Comparison of ENCODE assay signal across 3 cellular contexts in the genomic region with DNA sequence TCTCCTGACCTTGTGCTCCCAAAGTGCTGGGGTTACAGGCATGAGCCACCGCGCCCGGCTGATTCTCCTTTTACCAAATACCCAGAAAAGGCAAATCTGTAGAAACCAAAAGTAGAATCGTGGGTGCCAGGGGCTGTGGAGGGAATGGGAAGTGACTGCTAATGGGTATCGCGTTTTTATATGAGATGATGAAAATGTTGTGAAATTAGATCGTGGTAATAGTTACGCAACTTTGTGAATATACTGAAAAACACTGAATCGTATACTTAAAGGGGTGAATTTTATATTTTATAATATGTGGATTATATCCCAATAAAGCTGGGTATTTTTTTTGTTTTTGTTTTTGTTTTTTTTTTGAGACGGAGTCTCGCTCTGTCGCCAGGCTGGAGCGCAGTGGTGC.
TF ChIP-seq lines count a peak whose summit lies in the region.

No MANE protein-coding gene starts in this region.

TF ChIP-seq in IMR-90, 13 proteins besides CTCF, POLR2A, EP300 and RAD21:
- TF ChIP-seq MAFK (IDR thresholded peaks at IDR 0.05; ENCODE audit: low read depth, low read length) (no peak), FOS (IDR thresholded peaks at IDR 0.05; ENCODE audit: low read depth, low read length) (no peak), SMC3 (IDR thresholded peaks at IDR 0.05; ENCODE audit: low read depth, low read length) (no peak), NFE2L2 (IDR thresholded peaks at IDR 0.05; ENCODE audit: low read depth, low read length) (no peak), MXI1 (IDR thresholded peaks at IDR 0.05; ENCODE audit: borderline replicate concordance, low read depth, low read length) (no peak), CEBPB (IDR thresholded peaks at IDR 0.05; ENCODE audit: low read depth, low read length) (peak; percentile 86), MAZ (IDR thresholded peaks at IDR 0.05; ENCODE audit: borderline replicate concordance, low read depth, low read length) (no peak)

TF ChIP-seq in H1, 55 proteins besides CTCF, POLR2A, EP300 and RAD21:
- TF ChIP-seq NANOG (IDR thresholded peaks at IDR 0.05; ENCODE audit: insufficient read depth, low read depth, low read length, poor library complexity, severe bottlenecking), result no peak
- TF ChIP-seq CEBPB (IDR thresholded peaks at IDR 0.05; ENCODE audit: low read depth, low read length), result peak; percentile 72; the same call in 1 of the 2 replicates
TF ChIP-seq in H1: peak in this region for 1.

TF ChIP-seq in SK-N-SH treated with all-trans-retinoic acid at 6 μM for 48 hours, 23 proteins besides CTCF, POLR2A, EP300 and RAD21:
- TF ChIP-seq ISL1 (CRISPR knock-in tag; IDR thresholded peaks at IDR 0.05) (no peak), TSHZ2 (CRISPR knock-in tag; IDR thresholded peaks at IDR 0.05) (no peak), TOX (CRISPR knock-in tag; IDR thresholded peaks at IDR 0.05; ENCODE audit: borderline replicate concordance) (no peak), ZNF70 (CRISPR knock-in tag; IDR thresholded peaks at IDR 0.05) (no peak), ZC3H10 (CRISPR knock-in tag; IDR thresholded peaks at IDR 0.05) (no peak), SNAI2 (CRISPR knock-in tag; IDR thresholded peaks at IDR 0.05) (no peak), ZFP30 (CRISPR knock-in tag; IDR thresholded peaks at IDR 0.05) (no peak), OSR1 (CRISPR knock-in tag; IDR thresholded peaks at IDR 0.05) (no peak), RARB (CRISPR knock-in tag; IDR thresholded peaks at IDR 0.05) (no peak), PATZ1 (CRISPR knock-in tag; IDR thresholded peaks at IDR 0.05; ENCODE audit: borderline replicate concordance) (no peak), PPARA (CRISPR knock-in tag; IDR thresholded peaks at IDR 0.05; ENCODE audit: borderline replicate concordance) (no peak), BACH2 (CRISPR knock-in tag; IDR thresholded peaks at IDR 0.05; ENCODE audit: borderline replicate concordance) (no peak), ESRRG (CRISPR knock-in tag; IDR thresholded peaks at IDR 0.05) (no peak), ZNF565 (CRISPR knock-in tag; conservative IDR thresholded peaks at IDR 0.05; ENCODE audit: low read depth) (no peak), ZFP3 (CRISPR knock-in tag; IDR thresholded peaks at IDR 0.05) (no peak), TCF4 (CRISPR knock-in tag; IDR thresholded peaks at IDR 0.05; ENCODE audit: borderline replicate concordance) (no peak)
- TF ChIP-seq, protein P1, sequence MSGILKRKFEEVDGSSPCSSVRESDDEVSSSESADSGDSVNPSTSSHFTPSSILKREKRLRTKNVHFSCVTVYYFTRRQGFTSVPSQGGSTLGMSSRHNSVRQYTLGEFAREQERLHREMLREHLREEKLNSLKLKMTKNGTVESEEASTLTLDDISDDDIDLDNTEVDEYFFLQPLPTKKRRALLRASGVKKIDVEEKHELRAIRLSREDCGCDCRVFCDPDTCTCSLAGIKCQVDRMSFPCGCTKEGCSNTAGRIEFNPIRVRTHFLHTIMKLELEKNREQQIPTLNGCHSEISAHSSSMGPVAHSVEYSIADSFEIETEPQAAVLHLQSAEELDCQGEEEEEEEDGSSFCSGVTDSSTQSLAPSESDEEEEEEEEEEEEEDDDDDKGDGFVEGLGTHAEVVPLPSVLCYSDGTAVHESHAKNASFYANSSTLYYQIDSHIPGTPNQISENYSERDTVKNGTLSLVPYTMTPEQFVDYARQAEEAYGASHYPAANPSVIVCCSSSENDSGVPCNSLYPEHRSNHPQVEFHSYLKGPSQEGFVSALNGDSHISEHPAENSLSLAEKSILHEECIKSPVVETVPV (CRISPR knock-in tag; IDR thresholded peaks at IDR 0.05), result no peak
- TF ChIP-seq, protein P2, sequence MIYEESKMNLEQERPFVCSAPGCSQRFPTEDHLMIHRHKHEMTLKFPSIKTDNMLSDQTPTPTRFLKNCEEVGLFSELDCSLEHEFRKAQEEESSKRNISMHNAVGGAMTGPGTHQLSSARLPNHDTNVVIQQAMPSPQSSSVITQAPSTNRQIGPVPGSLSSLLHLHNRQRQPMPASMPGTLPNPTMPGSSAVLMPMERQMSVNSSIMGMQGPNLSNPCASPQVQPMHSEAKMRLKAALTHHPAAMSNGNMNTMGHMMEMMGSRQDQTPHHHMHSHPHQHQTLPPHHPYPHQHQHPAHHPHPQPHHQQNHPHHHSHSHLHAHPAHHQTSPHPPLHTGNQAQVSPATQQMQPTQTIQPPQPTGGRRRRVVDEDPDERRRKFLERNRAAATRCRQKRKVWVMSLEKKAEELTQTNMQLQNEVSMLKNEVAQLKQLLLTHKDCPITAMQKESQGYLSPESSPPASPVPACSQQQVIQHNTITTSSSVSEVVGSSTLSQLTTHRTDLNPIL (CRISPR knock-in tag; IDR thresholded peaks at IDR 0.05; ENCODE audit: low read depth), result no peak
